Comparison of ENCODE assay signal across 1 cellular context in the genomic region with DNA sequence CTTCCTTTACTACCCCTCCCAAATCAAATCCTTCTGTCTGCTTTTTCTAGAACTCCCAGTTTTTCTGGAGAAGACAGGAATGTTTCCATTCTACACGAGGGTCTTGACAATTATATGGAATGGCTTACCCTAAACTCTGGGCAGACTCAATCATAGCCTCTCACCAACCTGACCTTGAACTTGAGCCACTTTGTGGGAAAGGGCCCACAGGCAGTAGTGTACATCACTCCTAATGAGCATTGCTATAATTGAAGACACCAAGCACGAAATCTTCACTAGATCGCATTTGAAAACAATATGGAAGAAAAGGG.
TF ChIP-seq lines count a peak whose summit lies in the region.

No MANE protein-coding gene starts in this region.

TF ChIP-seq in H1, 55 proteins besides CTCF, POLR2A, EP300 and RAD21:
- TF ChIP-seq RNF2 (IDR thresholded peaks at IDR 0.05; ENCODE audit: borderline replicate concordance, low read depth, low read length, missing control alignments, poor library complexity, severe bottlenecking) (no peak), KDM1A (IDR thresholded peaks at IDR 0.05; ENCODE audit: borderline replicate concordance, low read length) (no peak), POLR2AphosphoS5 (IDR thresholded peaks at IDR 0.05; ENCODE audit: low read depth, low read length) (no peak), CBX8 (IDR thresholded peaks at IDR 0.05; ENCODE audit: borderline replicate concordance, low read depth, low read length) (no peak), EZH2 (IDR thresholded peaks at IDR 0.05; ENCODE audit: low read depth, low read length, severe bottlenecking) (peak; percentile 51), SP4 (IDR thresholded peaks at IDR 0.05; ENCODE audit: low read length) (no peak), CHD2 (IDR thresholded peaks at IDR 0.05; ENCODE audit: low read length) (no peak)
